ENCODE assay signal across 1 cellular context in the genomic region with DNA sequence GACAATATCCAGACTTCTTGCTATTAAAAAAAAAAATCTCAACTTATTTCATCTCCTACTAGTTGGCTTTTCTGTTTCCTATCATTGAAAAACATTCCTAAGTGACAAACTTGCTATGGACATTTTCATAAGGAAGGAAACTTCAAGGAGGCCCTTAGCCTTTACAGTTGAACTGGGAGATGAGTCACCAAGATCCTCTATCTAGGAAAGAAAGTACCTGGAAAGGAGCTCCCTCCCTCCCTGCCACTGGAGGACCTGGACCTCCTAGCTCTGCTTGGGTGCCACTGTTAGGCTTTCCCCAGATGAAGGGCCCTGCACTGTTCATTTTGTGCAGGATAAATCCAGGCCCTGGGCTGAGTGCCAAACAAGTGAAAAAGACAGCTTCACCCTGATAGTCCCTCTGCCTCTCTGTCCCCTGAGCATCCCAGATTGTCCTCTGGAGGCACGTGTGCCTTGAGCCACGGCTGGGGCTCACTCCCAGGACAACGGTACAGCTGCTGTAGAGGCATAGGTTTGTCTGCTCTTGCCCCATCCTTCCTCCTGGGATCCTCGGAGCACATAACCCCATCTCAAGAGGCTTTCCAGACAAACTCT.
TF ChIP-seq lines count a peak whose summit lies in the region.

No MANE protein-coding gene starts in this region.

TF ChIP-seq in H1, 55 proteins besides CTCF, POLR2A, EP300 and RAD21:
- TF ChIP-seq CTBP2 (IDR thresholded peaks at IDR 0.05; ENCODE audit: borderline replicate concordance, insufficient read depth, insufficient read length, low read length), result no peak
- TF ChIP-seq BCL11A (IDR thresholded peaks at IDR 0.05; ENCODE audit: low read depth in 2 of 2, low read length in 2 of 2), result no peak
